16 cellular contexts compared by ENCODE assay signal in genomic region chr2:63661076-63661475, GRCh38.
DNase-seq lines count a peak whose midpoint lies in the region; ATAC-seq and TF ChIP-seq lines count a peak whose summit lies in the region.
"Had no signal": no experiment of that assay in that cellular context is flagged by ENCODE, and none has a peak within 500 bp of the region (broad histone marks: within the 10 kb centered on the region; RNA-seq: fewer than 3 reads in every experiment).

No MANE protein-coding gene starts in this region.

- H3K27ac ChIP-seq in ACC112 (ENCODE audit: low read depth, low read length), result peak overlapping the region; percentile 59
- peak overlapping the region; percentile 60 for H3K27ac ChIP-seq in GM23248
- H3K27ac ChIP-seq in foreskin keratinocyte, result no peak overlapping the region
- no peak overlapping the region for H3K27ac ChIP-seq in gastrocnemius medialis
- H3K27ac ChIP-seq: BLaER1, HL-60, neutrophil had no signal

- H3K4me3 ChIP-seq in ACC112 (ENCODE audit: low read depth, low read length) (peak overlapping the region; percentile 9; the same call in 1 of the 2 replicates), GM23248 (0 out of 2 replicates have a peak overlapping the region, but pooled peaks have one; percentile 7), adipocyte (ENCODE audit: low read length) (no peak overlapping the region), lower leg skin (ENCODE audit: low read depth, poor library complexity, severe bottlenecking) (no peak overlapping the region), gastrocnemius medialis (no peak overlapping the region)
- H3K4me3 ChIP-seq: BLaER1 had no signal

- H3K4me1 ChIP-seq in ACC112 (ENCODE audit: control insufficient read depth, insufficient read depth, low read length, unreplicated experiment) (peaks cover 29% of the 10 kb centered on the region), GM23248 (ENCODE audit: insufficient read depth) (peaks cover 66% of the 10 kb centered on the region), adipocyte (ENCODE audit: control insufficient read depth, insufficient read depth, low read length) (peaks cover 44% of the 10 kb centered on the region), foreskin keratinocyte (peaks cover 14% of the 10 kb centered on the region), gastrocnemius medialis (no peaks in the 10 kb centered on the region)

- in situ Hi-C loops in GM23248 (cut with MboI) (no loop called here), gastrocnemius medialis (cut with MboI; ENCODE audit: low sequenced_read_pairs in 4 of 4) (no loop called here)

- intact Hi-C loops in lower leg skin (cut with DNase I; ENCODE audit: low total_unique reads), result no loop called here
- intact Hi-C loops in gastrocnemius medialis (cut with DNase I; ENCODE audit: low total_unique reads), result no loop called here

- H3K4me2 ChIP-seq in GM23248 (ENCODE audit: unreplicated experiment), result peak overlapping the region; percentile 34
- H3K4me2 ChIP-seq: BLaER1 had no signal

- H3K9ac ChIP-seq in GM23248 (0 out of 2 replicates have a peak overlapping the region, but pooled peaks have one; percentile 0), adipocyte (ENCODE audit: low read length) (no peak overlapping the region)
- H3K9ac ChIP-seq: BLaER1 had no signal

- H3K79me2 ChIP-seq in ACC112 (ENCODE audit: control insufficient read depth, insufficient read depth, low read length, unreplicated experiment) (no peaks in the 10 kb centered on the region), GM23248 (ENCODE audit: insufficient read depth) (no peaks in the 10 kb centered on the region)

- H2AFZ ChIP-seq in ACC112 (ENCODE audit: low read length, unreplicated experiment), result no peak overlapping the region
- no peak overlapping the region for H2AFZ ChIP-seq in GM23248

- H3K9me2 ChIP-seq in GM23248 (ENCODE audit: insufficient read depth), result no peaks in the 10 kb centered on the region

- H3K9me3 ChIP-seq in GM23248 (ENCODE audit: low read depth) (no peaks in the 10 kb centered on the region), adipocyte (ENCODE audit: control insufficient read depth, low read length) (no peaks in the 10 kb centered on the region), gastrocnemius medialis (no peaks in the 10 kb centered on the region)
- H3K9me3 ChIP-seq: BLaER1, neutrophil had no signal

- H3K27me3 ChIP-seq in ACC112 (ENCODE audit: insufficient read depth, low read length), result no peaks in the 10 kb centered on the region
- H3K27me3 ChIP-seq in GM23248 (replicated peaks; ENCODE audit: insufficient read depth), result no peaks in the 10 kb centered on the region
- no peaks in the 10 kb centered on the region for H3K27me3 ChIP-seq in adipocyte (replicated peaks; ENCODE audit: control insufficient read depth, insufficient read depth, low read length)
- H3K27me3 ChIP-seq in foreskin keratinocyte, result no peaks in the 10 kb centered on the region
- H3K27me3 ChIP-seq in gastrocnemius medialis, result no peaks in the 10 kb centered on the region
- H3K27me3 ChIP-seq: BLaER1, neutrophil had no signal

- TF ChIP-seq POLR2A in lower leg skin (IDR thresholded peaks at IDR 0.05), result no peak
- no peak for TF ChIP-seq POLR2A in gastrocnemius medialis (IDR thresholded peaks at IDR 0.05)

- peaks cover 48% of the 10 kb centered on the region for H3F3A ChIP-seq in GM23248 (ENCODE audit: insufficient read depth)

- no peak for TF ChIP-seq CTCF in foreskin keratinocyte (conservative IDR thresholded peaks at IDR 0.05)
- no peak for TF ChIP-seq CTCF in lower leg skin (IDR thresholded peaks at IDR 0.05)
- TF ChIP-seq CTCF in gastrocnemius medialis (IDR thresholded peaks at IDR 0.05 in 4 of 5, conservative IDR thresholded peaks at IDR 0.05 in 1 of 5), result no peak

- DNase-seq in GM23248 (peak; percentile 97), adipocyte (ENCODE audit: low read depth) (peak; percentile 73), foreskin keratinocyte (peak; percentile 61 to 83), lower leg skin (ENCODE audit: low spot score in 2 of 2) (no peak), gastrocnemius medialis (no peak), UCSD-AML1 (lab: John Stamatoyannopoulos, UW; ENCODE audit: unreplicated experiment) (no peak), occipital lobe (lab: John Stamatoyannopoulos, UW) (no peak)
- DNase-seq: activated T-cell treated with anti-CD3 and anti-CD28 coated beads, Interleukin-2, amount 50 U/mL, for 72 hours; erythroblast; NCI-H1092; NCI-H69 had no signal

- ATAC-seq in foreskin keratinocyte, result peak; percentile 11
- no peak for ATAC-seq in gastrocnemius medialis
- ATAC-seq: activated CD4-positive, CD25-positive, alpha-beta regulatory T cell treated with anti-CD3 and anti-CD28 coated beads, Interleukin-2, amount 50 U/mL, for 24 hours had no signal

- H3K36me3 ChIP-seq in ACC112 (ENCODE audit: insufficient read depth, low read length) (no peaks in the 10 kb centered on the region), GM23248 (ENCODE audit: low read depth) (no peaks in the 10 kb centered on the region), adipocyte (ENCODE audit: control insufficient read depth, insufficient read depth, low read length, severe bottlenecking) (no peaks in the 10 kb centered on the region), gastrocnemius medialis (no peaks in the 10 kb centered on the region)
- H3K36me3 ChIP-seq: BLaER1, neutrophil had no signal

- no peaks in the 10 kb centered on the region for H4K20me1 ChIP-seq in GM23248 (ENCODE audit: insufficient read depth)
- H4K20me1 ChIP-seq: BLaER1 had no signal

Comparison
In these comparisons a context has a peak if more than half of its experiments do, and no peak if none do; other contexts are left out.
1. H3K27ac ChIP-seq: peak in ACC112 (single experiment) and GM23248 (single experiment); none in foreskin keratinocyte (single experiment) and gastrocnemius medialis (0 of 4).
2. H3K4me3 ChIP-seq: peak in ACC112 (single experiment) and GM23248 (single experiment); none in adipocyte (single experiment), lower leg skin (single experiment) and gastrocnemius medialis (0 of 4).
3. DNase-seq: peak in GM23248 (single experiment), adipocyte (single experiment) and foreskin keratinocyte (2 of 2); none in lower leg skin (0 of 2), gastrocnemius medialis (0 of 2), UCSD-AML1 (single experiment) and occipital lobe (single experiment).